Comparison of ENCODE assay signal across 1 cellular context in genomic region chr17:82329683-82330321, GRCh38.
TF ChIP-seq lines count a peak whose summit lies in the region.

No MANE protein-coding gene starts in this region.

TF ChIP-seq in HepG2, 621 proteins besides CTCF, POLR2A, EP300 and RAD21 (continued from another document):
- TF ChIP-seq TIGD3 (CRISPR knock-in tag; IDR thresholded peaks at IDR 0.05; ENCODE audit: borderline replicate concordance): no peak
- TF ChIP-seq MTF1 (CRISPR knock-in tag; IDR thresholded peaks at IDR 0.05): no peak
- TF ChIP-seq ARID4A (CRISPR knock-in tag; IDR thresholded peaks at IDR 0.05; ENCODE audit: borderline replicate concordance): no peak
- no peak for TF ChIP-seq MAF1 (CRISPR knock-in tag; IDR thresholded peaks at IDR 0.05; ENCODE audit: borderline replicate concordance)
- TF ChIP-seq LCORL (IDR thresholded peaks at IDR 0.05): no peak
- no peak for TF ChIP-seq LCORL (CRISPR knock-in tag; IDR thresholded peaks at IDR 0.05)
- TF ChIP-seq ZNF841 (CRISPR knock-in tag; IDR thresholded peaks at IDR 0.05; ENCODE audit: borderline replicate concordance): no peak
- no peak for TF ChIP-seq ZNF747 (CRISPR knock-in tag; IDR thresholded peaks at IDR 0.05; ENCODE audit: borderline replicate concordance)
- TF ChIP-seq ZEB1 (IDR thresholded peaks at IDR 0.05; ENCODE audit: insufficient replicate concordance, low read depth): no peak
- TF ChIP-seq SMAD3 (CRISPR knock-in tag; IDR thresholded peaks at IDR 0.05): no peak
- no peak for TF ChIP-seq ZBTB49 (CRISPR knock-in tag; IDR thresholded peaks at IDR 0.05; ENCODE audit: borderline replicate concordance)
- TF ChIP-seq JUN (CRISPR knock-in tag; IDR thresholded peaks at IDR 0.05): no peak
- no peak for TF ChIP-seq ZFP37 (CRISPR knock-in tag; IDR thresholded peaks at IDR 0.05; ENCODE audit: borderline replicate concordance)
- TF ChIP-seq HIC2 (CRISPR knock-in tag; IDR thresholded peaks at IDR 0.05; ENCODE audit: low read depth): no peak
- TF ChIP-seq HNF4G (IDR thresholded peaks at IDR 0.05; ENCODE audit: borderline replicate concordance, low read depth, low read length): no peak
- TF ChIP-seq HNF4G (CRISPR knock-in tag; IDR thresholded peaks at IDR 0.05; ENCODE audit: borderline replicate concordance, low read depth): no peak
- no peak for TF ChIP-seq TFAP4 (IDR thresholded peaks at IDR 0.05; ENCODE audit: borderline replicate concordance, low read depth)
- 0 out of 2 replicates have a peak, but pooled peaks have one; percentile 57 for TF ChIP-seq ZNF619 (CRISPR knock-in tag; IDR thresholded peaks at IDR 0.05)
- no peak for TF ChIP-seq JUNB (CRISPR knock-in tag; IDR thresholded peaks at IDR 0.05; ENCODE audit: borderline replicate concordance)
